9 cellular contexts compared by ENCODE assay signal in genomic region chr19:35712910-35713845, GRCh38. TPM values are rescaled to one million over a fixed set of nuclear protein-coding genes. Genes with fewer than 3 reads are reported as not detected.
DNase-seq lines count a peak whose midpoint lies in the region; ATAC-seq and TF ChIP-seq lines count a peak whose summit lies in the region.
"Had no signal": no experiment of that assay in that cellular context is flagged by ENCODE, and none has a peak within 500 bp of the region (broad histone marks: within the 10 kb centered on the region; RNA-seq: fewer than 3 reads in every experiment).

No MANE protein-coding gene starts in this region.

- H3K27ac Mint-ChIP-seq in activated CD4-positive, alpha-beta T cell treated with anti-CD3 and anti-CD28 coated beads, Interleukin-2, amount 10 ng/mL, durations not matched to agents 7 days and 5 days: peak overlapping the region; percentile 99
- H3K27ac Mint-ChIP-seq in endothelial cell (ENCODE audit: unreplicated experiment): no peak overlapping the region

- POLR2A ChIA-PET in activated CD4-positive, alpha-beta T cell treated with anti-CD3 and anti-CD28 coated beads, Interleukin-2, amount 10 ng/mL, durations not matched to agents 7 days and 5 days (lab: Charles Lee): interaction anchor here (0.5 to 4.3 kb wide), 2 partner anchors 11 to 106 kb away, joined by 3 to 31 read pairs; no protein-coding TSS in a partner anchor

- no peak for TF ChIP-seq CTCF in endothelial cell (IDR thresholded peaks at IDR 0.05; ENCODE audit: unreplicated experiment)

- H3K36me3 Mint-ChIP-seq in activated CD4-positive, alpha-beta T cell treated with anti-CD3 and anti-CD28 coated beads, Interleukin-2, amount 10 ng/mL, durations not matched to agents 7 days and 5 days (ENCODE audit: low read depth): peaks cover 6% of the 10 kb centered on the region
- no peaks in the 10 kb centered on the region for H3K36me3 Mint-ChIP-seq in endothelial cell (ENCODE audit: low read depth, unreplicated experiment)

- H3K4me3 Mint-ChIP-seq in activated CD4-positive, alpha-beta T cell treated with anti-CD3 and anti-CD28 coated beads, Interleukin-2, amount 10 ng/mL, durations not matched to agents 7 days and 5 days: peak overlapping the region; percentile 87
- peak overlapping the region; percentile 21 for H3K4me3 Mint-ChIP-seq in endothelial cell (ENCODE audit: unreplicated experiment)

- peak; percentile 22 for ATAC-seq in GM19351 (IDR thresholded peaks at IDR 0.05; ENCODE audit: unreplicated experiment)
- no peak for ATAC-seq in HG03460 (IDR thresholded peaks at IDR 0.05; ENCODE audit: unreplicated experiment)

- CTCF ChIA-PET in activated CD4-positive, alpha-beta T cell treated with anti-CD3 and anti-CD28 coated beads, Interleukin-2, amount 10 ng/mL, durations not matched to agents 7 days and 5 days (lab: Charles Lee): interaction anchor here (0.6 to 6.0 kb wide), 8 partner anchors 8 to 97 kb away, joined by 3 to 72 read pairs (median 6); partner anchors contain the start of genes LIN37, PSENEN, U2AF1L4 and ZBTB32

- H3K27me3 Mint-ChIP-seq in activated CD4-positive, alpha-beta T cell treated with anti-CD3 and anti-CD28 coated beads, Interleukin-2, amount 10 ng/mL, durations not matched to agents 7 days and 5 days: no peaks in the 10 kb centered on the region
- peaks cover 9% of the 10 kb centered on the region for H3K27me3 Mint-ChIP-seq in endothelial cell (ENCODE audit: unreplicated experiment)

- H3K9me3 Mint-ChIP-seq in activated CD4-positive, alpha-beta T cell treated with anti-CD3 and anti-CD28 coated beads, Interleukin-2, amount 10 ng/mL, durations not matched to agents 7 days and 5 days: no peaks in the 10 kb centered on the region
- H3K9me3 Mint-ChIP-seq in endothelial cell (ENCODE audit: unreplicated experiment): no peaks in the 10 kb centered on the region

- DNase-seq in activated CD4-positive, alpha-beta T cell treated with anti-CD3 and anti-CD28 coated beads, Interleukin-2, amount 10 ng/mL, durations not matched to agents 7 days and 5 days: peak; percentile 67
- DNase-seq in endothelial cell (ENCODE audit: low spot score) (no peak), NCI-H2029 (lab: John Stamatoyannopoulos, UW) (no peak), NCI-H748 (lab: John Stamatoyannopoulos, UW; ENCODE audit: unreplicated experiment) (no peak), nucleus accumbens (lab: John Stamatoyannopoulos, UW) (no peak)
- peak; percentile 64 to 73 for DNase-seq in stimulated activated CD8-positive, alpha-beta memory T cell treated with anti-CD3 and anti-CD28 coated beads, Interleukin-7, amount 100 ng/mL, for 4 hours (ENCODE audit: low read depth in 2 of 2)
- DNase-seq: IMR-90 had no signal

- H3K4me1 Mint-ChIP-seq in activated CD4-positive, alpha-beta T cell treated with anti-CD3 and anti-CD28 coated beads, Interleukin-2, amount 10 ng/mL, durations not matched to agents 7 days and 5 days: peaks cover 70% of the 10 kb centered on the region
- peaks cover 12% of the 10 kb centered on the region for H3K4me1 Mint-ChIP-seq in endothelial cell (ENCODE audit: unreplicated experiment)

RNA-seq across cellular contexts. Expression of gene KMT2B, which starts 4.6 kb away (rescaled TPM):
- total RNA-seq in activated CD4-positive, alpha-beta T cell treated with anti-CD3 and anti-CD28 coated beads, Interleukin-2, amount 10 ng/mL, durations not matched to agents 7 days and 5 days: 10 to 100 TPM; 65.1 to 67.2 TPM
- total RNA-seq in endothelial cell (ENCODE audit: unreplicated experiment): 51.7 TPM

RNA-seq across cellular contexts. Expression of gene ZBTB32, which starts 8.8 kb away (rescaled TPM):
- 10 to 100 TPM; 15.4 to 17.3 TPM for total RNA-seq in activated CD4-positive, alpha-beta T cell treated with anti-CD3 and anti-CD28 coated beads, Interleukin-2, amount 10 ng/mL, durations not matched to agents 7 days and 5 days
- not detected for total RNA-seq in endothelial cell (ENCODE audit: unreplicated experiment)
- total RNA-seq: IMR-90 had no signal

RNA-seq across cellular contexts. Expression of gene IGFLR1, which starts 29.1 kb away (rescaled TPM):
- total RNA-seq in activated CD4-positive, alpha-beta T cell treated with anti-CD3 and anti-CD28 coated beads, Interleukin-2, amount 10 ng/mL, durations not matched to agents 7 days and 5 days: 10 to 100 TPM; 53.7 to 54.6 TPM
- 3.2 TPM for total RNA-seq in endothelial cell (ENCODE audit: unreplicated experiment)

RNA-seq across cellular contexts. Expression of gene U2AF1L4, which starts 32.0 kb away (rescaled TPM):
- 10 to 100 TPM; 35.0 to 38.1 TPM for total RNA-seq in activated CD4-positive, alpha-beta T cell treated with anti-CD3 and anti-CD28 coated beads, Interleukin-2, amount 10 ng/mL, durations not matched to agents 7 days and 5 days
- total RNA-seq in endothelial cell (ENCODE audit: unreplicated experiment): 12.0 TPM

RNA-seq across cellular contexts. Expression of gene PSENEN, which starts 32.3 kb away (rescaled TPM):
- total RNA-seq in activated CD4-positive, alpha-beta T cell treated with anti-CD3 and anti-CD28 coated beads, Interleukin-2, amount 10 ng/mL, durations not matched to agents 7 days and 5 days: 10 to 100 TPM; 41.7 to 46.3 TPM
- 99.0 TPM for total RNA-seq in endothelial cell (ENCODE audit: unreplicated experiment)

Comparison
In these comparisons a context has a peak if more than half of its experiments do, and no peak if none do; other contexts are left out.
1. DNase-seq: peak in activated CD4-positive, alpha-beta T cell treated with anti-CD3 and anti-CD28 coated beads, Interleukin-2, amount 10 ng/mL, durations not matched to agents 7 days and 5 days (single experiment) and stimulated activated CD8-positive, alpha-beta memory T cell treated with anti-CD3 and anti-CD28 coated beads, Interleukin-7, amount 100 ng/mL, for 4 hours (2 of 2); none in endothelial cell (single experiment), NCI-H2029 (single experiment), NCI-H748 (single experiment) and nucleus accumbens (0 of 56).
2. RNA of gene ZBTB32, which starts 8.8 kb away (total RNA-seq): 15.4 to 17.3 TPM in activated CD4-positive, alpha-beta T cell treated with anti-CD3 and anti-CD28 coated beads, Interleukin-2, amount 10 ng/mL, durations not matched to agents 7 days and 5 days; not detected in endothelial cell (single experiment); every median in the first group is over 10 times any median in the second.
3. RNA of gene IGFLR1, which starts 29.1 kb away (total RNA-seq): 53.7 to 54.6 TPM in activated CD4-positive, alpha-beta T cell treated with anti-CD3 and anti-CD28 coated beads, Interleukin-2, amount 10 ng/mL, durations not matched to agents 7 days and 5 days; 3.2 TPM in endothelial cell (single experiment); every median in the first group is over 10 times any median in the second.